In genomic region chr3:190566043-190566933, GRCh38 we compare ENCODE assay signal across 8 cellular contexts. TPM values are rescaled to one million over a fixed set of nuclear protein-coding genes. Genes with fewer than 3 reads are reported as not detected.
DNase-seq lines count a peak whose midpoint lies in the region; ATAC-seq, FAIRE-seq and TF ChIP-seq lines count a peak whose summit lies in the region.

No MANE protein-coding gene starts in this region.

- H3K4me3 ChIP-seq in bronchial epithelial cell (ENCODE audit: low read depth, low read length), result no peak overlapping the region

- peak; percentile 95 for DNase-seq in AG08395 (ENCODE audit: low spot score)
- peak; percentile 100 for DNase-seq in bronchial epithelial cell (ENCODE audit: low read depth)
- peak; percentile 22 to 61 for DNase-seq in left colon
- DNase-seq in stimulated activated CD4-positive, alpha-beta T cell treated with anti-CD3 and anti-CD28 coated beads, Interleukin-4, amount 100 ng/mL, for 48 hours (ENCODE audit: low read depth in 2 of 2), result peak; percentile 62 to 68

- intact Hi-C loops in left colon (cut with DNase I, micrococcal nuclease), result no loop called here

- TF ChIP-seq CTCF in bronchial epithelial cell (IDR thresholded peaks at IDR 0.05; ENCODE audit: insufficient read depth, low read length, severe bottlenecking), result no peak

- H3K36me3 ChIP-seq in bronchial epithelial cell (ENCODE audit: control insufficient read depth, insufficient read depth, low read length), result no peaks in the 10 kb centered on the region

- no peaks in the 10 kb centered on the region for H3K27me3 ChIP-seq in bronchial epithelial cell (ENCODE audit: control insufficient read depth, insufficient read depth, low read length)

- peak; percentile 100 for FAIRE-seq in bronchial epithelial cell (lab: Jason Lieb, UNC)

- ATAC-seq in HG03342 (IDR thresholded peaks at IDR 0.05; ENCODE audit: unreplicated experiment) (peak; percentile 62), SK-N-SH treated with all-trans-retinoic acid at 6 μM for 48 hours (peak; percentile 97), left colon (peak; percentile 22), GM21360 (IDR thresholded peaks at IDR 0.05; ENCODE audit: unreplicated experiment) (no peak), GM21723 (IDR thresholded peaks at IDR 0.05; ENCODE audit: unreplicated experiment) (no peak)

TF ChIP-seq in SK-N-SH treated with all-trans-retinoic acid at 6 μM for 48 hours, 23 proteins besides CTCF, POLR2A, EP300 and RAD21:
- peak; percentile 87 for TF ChIP-seq CREB5 (CRISPR knock-in tag; IDR thresholded peaks at IDR 0.05; ENCODE audit: low read depth)
- TF ChIP-seq RARB (CRISPR knock-in tag; IDR thresholded peaks at IDR 0.05), result no peak
- no peak; the same call in 1 of the 2 replicates for TF ChIP-seq ZC3H10 (CRISPR knock-in tag; IDR thresholded peaks at IDR 0.05)
- no peak for TF ChIP-seq SNAI2 (CRISPR knock-in tag; IDR thresholded peaks at IDR 0.05)
- TF ChIP-seq TOX (CRISPR knock-in tag; IDR thresholded peaks at IDR 0.05; ENCODE audit: borderline replicate concordance), result peak; percentile 28; the same call in 1 of the 2 replicates
- TF ChIP-seq CSDC2 (CRISPR knock-in tag; IDR thresholded peaks at IDR 0.05), result peak; percentile 94
- TF ChIP-seq OSR1 (CRISPR knock-in tag; IDR thresholded peaks at IDR 0.05), result no peak
- TF ChIP-seq ZFP3 (CRISPR knock-in tag; IDR thresholded peaks at IDR 0.05), result peak; percentile 66
- TF ChIP-seq ZNF70 (CRISPR knock-in tag; IDR thresholded peaks at IDR 0.05), result no peak
- TF ChIP-seq ISL1 (CRISPR knock-in tag; IDR thresholded peaks at IDR 0.05), result peak; percentile 62

RNA-seq across cellular contexts. Expression of gene IL1RAP, which starts 52.4 kb away (rescaled TPM):
- total RNA-seq in bronchial epithelial cell (35.3 and 43.4 TPM in 2 replicates), left colon (1 to 10 TPM; 4.9 to 6.1 TPM)

Comparison
In these comparisons a context has a peak if more than half of its experiments do, and no peak if none do; other contexts are left out.
1. DNase-seq: peak in every context shown above with its lines; median percentile 100 in bronchial epithelial cell; 95 in AG08395; 65 in stimulated activated CD4-positive, alpha-beta T cell treated with anti-CD3 and anti-CD28 coated beads, Interleukin-4, amount 100 ng/mL, for 48 hours; 42 in left colon.
2. ATAC-seq: peak in HG03342 (single experiment), SK-N-SH treated with all-trans-retinoic acid at 6 μM for 48 hours (single experiment) and left colon (single experiment); none in GM21360 (single experiment) and GM21723 (single experiment).